8 cellular contexts compared by ENCODE assay signal in genomic region chr2:37156857-37157714, GRCh38. TPM values are rescaled to one million over a fixed set of nuclear protein-coding genes. Genes with fewer than 3 reads are reported as not detected.
DNase-seq lines count a peak whose midpoint lies in the region; ATAC-seq lines count a peak whose summit lies in the region.

Gene EIF2AK2 (minus strand): TSS chr2:37156980. CDS start chr2:37147806, 9,174 bp downstream.

- H3K4me1 ChIP-seq in HUES48 (ENCODE audit: control insufficient read depth, insufficient read depth, low read length) (peaks cover 14% of the 10 kb centered on the region), NT2/D1 (ENCODE audit: insufficient read depth, insufficient read length) (no peaks in the 10 kb centered on the region), mesodermal cell (ENCODE audit: control insufficient read depth, insufficient read depth, low read length, poor library complexity, severe bottlenecking) (no peaks in the 10 kb centered on the region)

- in situ Hi-C loops in Caki2 (cut with HindIII; ENCODE audit: low pct_unique_long_range_greater_than_20kb, low sequenced_read_pairs), result no loop called here
- in situ Hi-C loops in endometrial microvascular endothelial cells (cut with HindIII; ENCODE audit: inconsistent ontology term, low pct_unique_long_range_greater_than_20kb, low sequenced_read_pairs), result no loop called here

- H3K27me3 ChIP-seq in HUES48 (ENCODE audit: control insufficient read depth, insufficient read depth, low read length) (no peaks in the 10 kb centered on the region), NT2/D1 (ENCODE audit: insufficient read depth, insufficient read length) (peaks cover 21% of the 10 kb centered on the region)

- H3K36me3 ChIP-seq in HUES48 (ENCODE audit: control insufficient read depth, insufficient read depth, low read length) (peaks cover 2% of the 10 kb centered on the region; the same call in 1 of the 2 replicates), NT2/D1 (ENCODE audit: insufficient read depth, insufficient read length, low read length) (no peaks in the 10 kb centered on the region), mesodermal cell (ENCODE audit: control insufficient read depth, insufficient read depth, low read length) (peaks cover 4% of the 10 kb centered on the region)

- DNase-seq in Caki2 (ENCODE audit: low read depth) (peak; percentile 77), NT2/D1 (ENCODE audit: low read depth, low spot score) (peak; percentile 65)
- DNase-seq in activated CD8-positive, alpha-beta memory T cell treated with anti-CD3 and anti-CD28 coated beads, Interleukin-2, amount 50 U/mL, for 1 hour (ENCODE audit: extremely low read depth), result peak; percentile 53
- DNase-seq in stimulated activated CD8-positive, alpha-beta memory T cell treated with anti-CD3 and anti-CD28 coated beads, Interleukin-15, amount 100 ng/mL, for 24 hours (ENCODE audit: low read depth), result peak; percentile 46

- H3K9me3 ChIP-seq in HUES48 (ENCODE audit: control insufficient read depth, insufficient read depth, low read length), result no peaks in the 10 kb centered on the region
- no peaks in the 10 kb centered on the region for H3K9me3 ChIP-seq in NT2/D1 (ENCODE audit: insufficient read depth, low read length)
- H3K9me3 ChIP-seq in mesodermal cell (ENCODE audit: control insufficient read depth, low read length), result no peaks in the 10 kb centered on the region

- H3K27ac ChIP-seq in HUES48 (ENCODE audit: low read depth, low read length) (peak within 1 kb of the TSS; percentile 69), mesodermal cell (ENCODE audit: low read depth, low read length, severe bottlenecking) (peak within 1 kb of the TSS; percentile 59)

- peak within 1 kb of the TSS; percentile 86 for H3K4me3 ChIP-seq in HUES48 (ENCODE audit: low read depth, low read length)
- H3K4me3 ChIP-seq in NT2/D1 (ENCODE audit: insufficient read length, low read depth), result peak within 1 kb of the TSS; percentile 60
- H3K4me3 ChIP-seq in mesodermal cell (ENCODE audit: extremely low read depth, insufficient read depth, low read length, poor library complexity, severe bottlenecking), result peak within 1 kb of the TSS; percentile 62

- peak; percentile 83 for ATAC-seq in GM21390 (IDR thresholded peaks at IDR 0.05; ENCODE audit: unreplicated experiment)

- WGBS in mesodermal cell (ENCODE audit: insufficient coverage in 2 of 2), 2 experiments, result 21 to 30% methylated on average over 22 to 28 of the region's 55 CpGs

- peak within 1 kb of the TSS; percentile 75 for H3K9ac ChIP-seq in HUES48 (ENCODE audit: low read depth, low read length)
- peak within 1 kb of the TSS; percentile 76 for H3K9ac ChIP-seq in NT2/D1 (ENCODE audit: insufficient read length, low read depth)

RNA-seq across cellular contexts. Expression of gene EIF2AK2, which starts in this region (rescaled TPM):
- total RNA-seq in Caki2 (2014; rRNA removed; shearing (Covaris generic); ENCODE audit: low replicate concordance), result 16.8 and 17.0 TPM in 2 replicates
- total RNA-seq in endometrial microvascular endothelial cells (ENCODE audit: inconsistent ontology term), result 24.8 TPM
- 16.8 TPM for polyA plus RNA-seq in mesodermal cell (2013, experiment 1 of 2)
- polyA plus RNA-seq in mesodermal cell (2013, experiment 2 of 2), result 23.2 TPM

Comparison
In these comparisons a context has a peak if more than half of its experiments do, and no peak if none do; other contexts are left out.
1. Peak in every context shown above with its lines: DNase-seq, ATAC-seq, H3K4me3 ChIP-seq and H3K27ac ChIP-seq.